ENCODE assay signal across 8 cellular contexts in genomic region chr2:96509114-96509846, GRCh38. TPM values are rescaled to one million over a fixed set of nuclear protein-coding genes. Genes with fewer than 3 reads are reported as not detected.
DNase-seq lines count a peak whose midpoint lies in the region; ATAC-seq and TF ChIP-seq lines count a peak whose summit lies in the region.

No MANE protein-coding gene starts in this region.

- peaks cover 23 to 33% (median 27%) of the 10 kb centered on the region in 3 donors for H3K27me3 Mint-ChIP-seq in naive B cell

- H3K27ac ChIP-seq in C4-2B: no peak overlapping the region

- TF ChIP-seq CTCF in C4-2B (conservative IDR thresholded peaks at IDR 0.05): peak; percentile 92

- peak overlapping the region in 1 of 6 donors; percentile 32 for H3K27ac Mint-ChIP-seq in naive B cell

- peaks cover 10 to 17% (median 14%) of the 10 kb centered on the region in 3 donors for H3K4me1 Mint-ChIP-seq in naive B cell

- no peaks in the 10 kb centered on the region for H3K36me3 Mint-ChIP-seq in naive B cell

- no peaks in the 10 kb centered on the region for H3K36me3 ChIP-seq in NT2/D1 (ENCODE audit: insufficient read depth, insufficient read length, low read length)

- peak overlapping the region; percentile 24 for H3K9ac ChIP-seq in NT2/D1 (ENCODE audit: insufficient read length, low read depth)

- peaks cover 28% of the 10 kb centered on the region for H3K4me1 ChIP-seq in NT2/D1 (ENCODE audit: insufficient read depth, insufficient read length)

- ATAC-seq in GM19324 (IDR thresholded peaks at IDR 0.05; ENCODE audit: low FRiP score, unreplicated experiment) (peak; percentile 64), naive B cell (ENCODE audit: low read depth in 2 of 2) (peak; percentile 32 to 33)
- peak; percentile 42 for ATAC-seq in stimulated activated naive CD8-positive, alpha-beta T cell treated with anti-CD3 and anti-CD28 coated beads, Interleukin-15, Interleukin-2, amounts not matched to agents 100 U/mL and 50 U/mL, for 24 hours

- H3K4me3 Mint-ChIP-seq in naive B cell: peak overlapping the region in 3 of 8 donors; percentile 32 to 68 (median 36)

- H3K27me3 ChIP-seq in NT2/D1 (ENCODE audit: insufficient read depth, insufficient read length): peaks cover 36% of the 10 kb centered on the region

- no peaks in the 10 kb centered on the region for H3K9me3 ChIP-seq in NT2/D1 (ENCODE audit: insufficient read depth, low read length)

- no peaks in the 10 kb centered on the region for H3K9me3 Mint-ChIP-seq in naive B cell

- no peak overlapping the region for H3K4me3 ChIP-seq in NT2/D1 (ENCODE audit: insufficient read length, low read depth)

- peak; percentile 65 for DNase-seq in HT1080 (ENCODE audit: low read depth)
- peak; percentile 84 for DNase-seq in NT2/D1 (ENCODE audit: low read depth, low spot score)
- DNase-seq in activated T-cell treated with anti-CD3 and anti-CD28 coated beads for 48 hours (ENCODE audit: low read depth): peak; percentile 73
- DNase-seq in fibroblast of gingiva (ENCODE audit: low read depth): peak; percentile 74
- peak; percentile 44 for DNase-seq in naive B cell
- peak; percentile 84 for DNase-seq in stimulated activated naive CD8-positive, alpha-beta T cell treated with anti-CD3 and anti-CD28 coated beads, Interleukin-15, Interleukin-2, amounts not matched to agents 100 U/mL and 50 U/mL, for 24 hours

RNA-seq across cellular contexts. Expression of gene NEURL3, which starts 4.1 kb away (rescaled TPM):
- not detected in 2 replicates for total RNA-seq in HT1080 (2014; rRNA removed; shearing (Covaris generic))
- polyA plus RNA-seq in HT1080 (2015; cell fraction: cytosol; rRNA removed): not detected in 2 replicates
- polyA plus RNA-seq in HT1080 (2015; cell fraction: nucleus; rRNA removed): not detected in 2 replicates
- under 1 TPM in 1 of 6 donors, not detected in 5; 0.28 TPM for polyA plus RNA-seq in naive B cell (ENCODE audit: low read depth in 6 of 6)

RNA-seq across cellular contexts. Expression of gene ARID5A, which starts 27.3 kb away (rescaled TPM):
- total RNA-seq in HT1080 (2014; rRNA removed; shearing (Covaris generic)): 2.1 and 4.1 TPM in 2 replicates
- 2.0 and 2.8 TPM in 2 replicates for polyA plus RNA-seq in HT1080 (2015; cell fraction: cytosol; rRNA removed)
- 2.5 and 3.1 TPM in 2 replicates for polyA plus RNA-seq in HT1080 (2015; cell fraction: nucleus; rRNA removed)
- polyA plus RNA-seq in naive B cell (ENCODE audit: low read depth in 6 of 6): 10 to 100 TPM; 20.8 to 45.9 (median 28.5) TPM
